Comparison of ENCODE assay signal across 26 cellular contexts in the genomic region with DNA sequence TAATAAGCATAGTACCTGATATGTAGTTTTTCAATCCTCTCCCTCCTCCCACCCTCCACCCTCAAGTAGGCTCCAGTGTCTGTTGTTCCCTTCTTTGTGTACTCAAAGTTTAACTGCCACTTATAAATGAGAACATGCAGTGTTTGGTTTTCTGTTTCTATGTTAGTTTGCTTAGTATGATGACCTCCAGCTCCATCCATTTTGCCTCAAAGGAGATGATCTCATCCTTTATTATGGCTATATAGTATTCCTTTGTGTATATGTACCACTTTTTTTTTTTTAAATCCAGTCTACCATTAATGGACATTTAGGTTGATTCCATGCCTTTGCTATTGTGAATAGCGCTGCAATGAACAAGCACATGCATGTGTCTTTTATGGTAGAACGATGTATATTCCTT.
"Had no signal": no experiment of that assay in that cellular context is flagged by ENCODE, and none has a peak within 500 bp of the region (broad histone marks: within the 10 kb centered on the region; RNA-seq: fewer than 3 reads in every experiment).

No MANE protein-coding gene starts in this region.

- H3K4me2 ChIP-seq: neural progenitor cell had no signal

- H3K27ac ChIP-seq: neural progenitor cell, ovary, parathyroid adenoma, psoas muscle, right lobe of liver, sigmoid colon, stomach, thoracic aorta, thyroid gland, tibial nerve, upper lobe of left lung, vagina had no signal

- H3K4me1 ChIP-seq: psoas muscle, right lobe of liver had no signal

- DNase-seq: natural killer cell; occipital lobe; ovary; posterior cingulate gyrus; psoas muscle; right cardiac atrium; right lobe of liver; sigmoid colon; small intestine; stimulated activated CD4-positive, alpha-beta T cell treated with anti-CD3 and anti-CD28 coated beads, Interleukin-15, amount 100 ng/mL, for 24 hours; stimulated activated CD4-positive, alpha-beta T cell treated with anti-CD3 and anti-CD28 coated beads, Interleukin-2, amount 100 ng/mL, for 24 hours; stimulated activated CD4-positive, alpha-beta T cell treated with anti-CD3 and anti-CD28 coated beads, Interleukin-2, amount 100 ng/mL, for 48 hours; stimulated activated CD4-positive, alpha-beta T cell treated with anti-CD3 and anti-CD28 coated beads, Interleukin-4, amount 100 ng/mL, for 24 hours; stimulated activated naive B cell treated with anti-CD40 and anti-IgM and Interleukin-4, amounts not matched to agents 10 μg/mL and 1 μg/mL and 100 μg/mL, for 72 hours; stimulated activated naive CD4-positive, alpha-beta T cell treated with Interleukin-2 at 50 U/mL for 16 hours; stomach; thyroid gland; trophoblast cell; upper lobe of left lung had no signal

- H3K27me3 ChIP-seq: neural progenitor cell, ovary, right lobe of liver, sigmoid colon, stomach, thyroid gland, tibial nerve, upper lobe of left lung, vagina had no signal

- H2AFZ ChIP-seq: neural progenitor cell, parathyroid adenoma had no signal

- H3K36me3 ChIP-seq: neural progenitor cell, ovary, right lobe of liver, sigmoid colon, thoracic aorta, thyroid gland, upper lobe of left lung, vagina had no signal

- ATAC-seq: natural killer cell; psoas muscle; right cardiac atrium; right lobe of liver; stimulated activated effector memory CD8-positive, alpha-beta T cell treated with anti-CD3 and anti-CD28 coated beads, Interleukin-12 subunit alpha, Interleukin-12 subunit beta, amount 100 ng/mL, for 72 hours; stimulated activated naive B cell treated with anti-CD40 and anti-IgM and Interleukin-4, amounts not matched to agents 10 μg/mL and 1 μg/mL and 100 μg/mL, for 72 hours had no signal

- FAIRE-seq: small intestine, urothelium cell line had no signal

- H3K9ac ChIP-seq: neural progenitor cell, parathyroid adenoma had no signal

- H3K4me3 ChIP-seq: neural progenitor cell, ovary, psoas muscle, right lobe of liver, sigmoid colon, stomach, thoracic aorta, thyroid gland, tibial nerve, upper lobe of left lung, vagina had no signal

- H3K9me3 ChIP-seq: ovary, right lobe of liver, vagina had no signal
